ENCODE assay signal across 19 cellular contexts in the genomic region with DNA sequence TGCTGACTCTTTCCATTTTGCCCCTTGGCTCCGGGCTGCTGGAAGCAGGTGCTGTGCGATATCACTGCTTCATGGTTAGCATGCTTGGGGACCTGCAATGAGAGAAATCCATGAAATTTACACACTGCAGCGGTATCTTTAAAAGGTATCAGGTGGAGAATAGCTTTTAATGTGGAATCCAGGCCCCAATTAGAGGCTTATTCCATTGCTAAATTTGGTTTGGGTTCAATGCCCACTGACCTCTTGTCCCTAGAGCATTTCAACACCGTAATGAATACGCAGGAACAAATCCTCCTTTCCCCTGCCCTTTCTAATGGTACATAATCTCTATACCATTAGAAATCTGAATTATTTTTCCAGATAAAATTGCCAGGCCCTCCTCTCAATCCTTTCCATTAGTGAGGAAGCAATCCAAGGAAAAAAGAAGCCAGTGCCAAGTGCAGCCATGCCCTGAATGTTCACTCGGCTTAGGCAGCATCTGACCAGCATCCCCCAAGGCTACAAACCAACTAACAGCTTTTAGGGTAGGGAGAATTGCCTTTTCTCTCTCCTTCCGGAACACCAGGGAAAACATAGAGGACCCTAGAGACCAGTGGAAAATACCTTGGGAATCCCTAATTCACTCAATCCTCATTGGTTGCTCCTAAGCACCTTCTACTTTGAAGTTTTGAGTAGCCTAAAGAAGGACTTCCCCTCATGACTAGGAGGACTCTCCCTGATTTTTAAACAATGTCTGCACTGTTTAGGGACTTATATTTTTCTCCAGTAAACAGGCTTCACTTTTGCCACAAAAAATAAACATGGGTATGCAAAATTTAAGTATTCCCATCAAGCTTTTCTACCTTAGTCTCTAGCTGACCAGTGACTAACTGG.
"Had no signal": no experiment of that assay in that cellular context is flagged by ENCODE, and none has a peak within 500 bp of the region (broad histone marks: within the 10 kb centered on the region; RNA-seq: fewer than 3 reads in every experiment).

No MANE protein-coding gene starts in this region.

- H3K36me3 ChIP-seq: esophagus squamous epithelium, ovary, thoracic aorta had no signal

- ATAC-seq: activated CD8-positive, alpha-beta T cell treated with anti-CD3 and anti-CD28 coated beads for 36 hours; effector memory CD8-positive, alpha-beta T cell; naive thymus-derived CD4-positive, alpha-beta T cell; sciatic nerve; stimulated activated naive B cell treated with anti-CD40 and anti-IgM and Interleukin-4, amounts not matched to agents 10 μg/mL and 1 μg/mL and 100 μg/mL, for 72 hours; T-cell had no signal

- DNase-seq: activated B cell treated with CpG ODN at 0.5 μM for 24 hours; activated CD4-positive, alpha-beta T cell treated with anti-CD3 and anti-CD28 coated beads for 48 hours; activated CD8-positive, alpha-beta T cell treated with anti-CD3 and anti-CD28 coated beads for 36 hours; activated naive CD4-positive, alpha-beta T cell treated with Interleukin-2 at 50 U/mL for 16 hours; activated naive CD8-positive, alpha-beta T cell treated with anti-CD3 and anti-CD28 coated beads, Interleukin-2, amount 10 ng/mL, durations not matched to agents 7 days and 5 days; activated T-cell treated with anti-CD3 and anti-CD28 coated beads, Interleukin-2, amount 50 U/mL, for 1 hour; amygdala; caudate nucleus; effector memory CD8-positive, alpha-beta T cell; esophagus squamous epithelium; left colon; naive thymus-derived CD4-positive, alpha-beta T cell; ovary; stimulated activated naive B cell treated with anti-CD40 and anti-IgM and Interleukin-4, amounts not matched to agents 10 μg/mL and 1 μg/mL and 100 μg/mL, for 72 hours; T-cell; T-helper 9 cell had no signal

- H3K9me3 ChIP-seq: ovary, thoracic aorta had no signal

- H3K4me3 ChIP-seq: esophagus squamous epithelium, ovary, thoracic aorta had no signal

- H3K27ac ChIP-seq: ovary, thoracic aorta had no signal

- FAIRE-seq: islet of Langerhans had no signal

- H3K27me3 ChIP-seq: esophagus squamous epithelium, ovary had no signal
